Comparison of ENCODE assay signal across 8 cellular contexts in genomic region chr16:85554114-85554790, GRCh38.
A peak's percentile ranks its signal among the peaks of the same experiment; 100 is the strongest.
DNase-seq lines count a peak whose midpoint lies in the region; ATAC-seq lines count a peak whose summit lies in the region.

No MANE protein-coding gene starts in this region.

- DNase-seq in activated gamma-delta T cell treated with Interleukin-2 at 50 U/mL for 16 hours, result peak; percentile 71
- no peak for DNase-seq in activated gamma-delta T cell (lab: John Stamatoyannopoulos, UW)
- peak; percentile 36 for DNase-seq in NCI-H526 treated with DMSO at 0.1 percent for 48 hours (lab: John Stamatoyannopoulos, UW)
- peak; percentile 52 to 56 for DNase-seq in activated CD4-positive, alpha-beta T cell treated with anti-CD3 and anti-CD28 coated beads, Interleukin-2, amount 50 U/mL, for 4 hours
- DNase-seq in effector CD4-positive, alpha-beta T cell, result peak; percentile 62
- DNase-seq in medulla oblongata (ENCODE audit: extremely low spot score), result peak; percentile 84
- DNase-seq in stimulated activated CD8-positive, alpha-beta memory T cell treated with anti-CD3 and anti-CD28 coated beads, Interleukin-12 subunit alpha, Interleukin-12 subunit beta, amount 100 ng/mL, for 1 hour (ENCODE audit: low read depth), result peak; percentile 60

- ATAC-seq in HG02973 (IDR thresholded peaks at IDR 0.05; ENCODE audit: unreplicated experiment), result peak; percentile 43
